Comparison of ENCODE assay signal across 8 cellular contexts in the genomic region with DNA sequence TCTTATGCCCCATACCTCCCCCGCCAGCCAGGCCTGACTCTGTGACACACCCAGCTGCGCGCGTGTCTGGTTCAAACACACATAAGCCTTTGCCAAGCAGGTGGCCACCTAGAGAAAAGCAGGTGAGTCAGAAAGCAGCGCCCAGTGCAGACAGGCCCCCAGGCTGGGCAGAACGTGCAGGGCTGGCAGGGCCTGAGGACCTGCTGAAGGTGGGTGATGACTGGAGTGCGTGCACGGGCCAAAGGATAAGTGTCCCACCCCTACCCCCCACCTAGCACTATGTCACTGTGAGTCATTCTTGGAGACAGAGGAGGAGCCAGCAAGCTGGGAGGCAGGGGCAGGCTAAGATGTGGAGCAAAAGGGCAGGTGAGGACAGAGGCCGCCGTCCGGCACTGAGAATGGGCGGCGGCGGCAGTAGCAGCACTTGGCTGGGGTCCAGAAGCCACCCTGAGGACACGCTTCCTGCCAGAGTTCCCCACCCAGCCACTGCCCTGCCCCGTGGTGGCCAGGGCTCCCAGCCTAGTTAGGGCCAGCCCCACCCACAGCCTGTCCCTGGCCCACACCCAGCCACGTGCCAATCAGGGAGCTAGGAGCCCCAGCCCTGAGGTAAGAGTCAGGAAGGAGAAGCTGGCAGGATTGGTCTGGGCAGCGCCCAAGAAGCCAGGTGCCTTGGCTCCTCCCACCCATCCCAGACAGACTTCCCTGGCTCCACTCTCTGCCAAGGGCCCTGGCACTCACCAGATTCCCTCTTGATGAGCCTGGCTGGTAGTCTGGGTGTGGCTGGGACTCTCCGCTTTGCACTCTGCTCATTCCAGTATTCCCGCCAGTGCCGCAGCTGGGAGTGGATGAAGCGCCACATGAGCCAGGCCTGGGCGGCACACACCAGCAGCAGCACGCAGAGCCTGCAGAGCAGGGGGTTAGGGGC.
DNase-seq lines count a peak whose midpoint lies in the region; ATAC-seq lines count a peak whose summit lies in the region.

No MANE protein-coding gene starts in this region.

- DNase-seq in ELF-1 (ENCODE audit: low read depth, low spot score) (peak; percentile 44), NCI-H446 (lab: John Stamatoyannopoulos, UW) (peak; percentile 89 to 97), caudate nucleus (lab: John Stamatoyannopoulos, UW) (peak in 4 of 61 donors; percentile 13 to 90 (median 21)), medulla oblongata (ENCODE audit: extremely low spot score) (peak; percentile 19), midbrain (lab: John Stamatoyannopoulos, UW) (no peak)

- peak overlapping the region; percentile 22 for H3K27ac ChIP-seq in caudate nucleus (ENCODE audit: low read depth, low read length)

- ATAC-seq in GM21529 (IDR thresholded peaks at IDR 0.05; ENCODE audit: unreplicated experiment) (no peak), GM21717 (IDR thresholded peaks at IDR 0.05; ENCODE audit: unreplicated experiment) (no peak), GM18867 (IDR thresholded peaks at IDR 0.05; ENCODE audit: unreplicated experiment) (no peak)
